In genomic region chr15:82699726-82700125, GRCh38 we compare ENCODE assay signal across 28 cellular contexts. TPM values are rescaled to one million over a fixed set of nuclear protein-coding genes. Genes with fewer than 3 reads are reported as not detected.
DNase-seq lines count a peak whose midpoint lies in the region; TF ChIP-seq lines count a peak whose summit lies in the region.
"Had no signal": no experiment of that assay in that cellular context is flagged by ENCODE, and none has a peak within 500 bp of the region (broad histone marks: within the 10 kb centered on the region; RNA-seq: fewer than 3 reads in every experiment).

No MANE protein-coding gene starts in this region.

- H3K27ac Mint-ChIP-seq in H9: peak overlapping the region in 1 of 3 experiments; percentile 87; a peak in 3 of 7 replicates
- no peak overlapping the region for H3K27ac Mint-ChIP-seq in activated CD4-positive, alpha-beta memory T cell treated with anti-CD3 and anti-CD28 coated beads for 36 hours
- H3K27ac Mint-ChIP-seq: activated naive CD8-positive, alpha-beta T cell treated with anti-CD3 and anti-CD28 coated beads, Interleukin-2, amount 10 ng/mL, durations not matched to agents 7 days and 5 days; natural killer cell had no signal

- no peak for TF ChIP-seq CTCF in H9 (conservative IDR thresholded peaks at IDR 0.05)
- no peak for TF ChIP-seq CTCF in GM13977 (IDR thresholded peaks at IDR 0.05; ENCODE audit: extremely low read depth, insufficient read depth, missing control alignments)

- H3K56ac ChIP-seq in H9 (ENCODE audit: insufficient read length, low read depth, low read length): no peak overlapping the region

- H3K4me1 Mint-ChIP-seq in H9: peaks cover 3 to 8% of the 10 kb centered on the region in 2 experiments
- no peaks in the 10 kb centered on the region for H3K4me1 Mint-ChIP-seq in activated CD4-positive, alpha-beta memory T cell treated with anti-CD3 and anti-CD28 coated beads for 36 hours (ENCODE audit: low read depth)
- H3K4me1 Mint-ChIP-seq: activated naive CD8-positive, alpha-beta T cell treated with anti-CD3 and anti-CD28 coated beads, Interleukin-2, amount 10 ng/mL, durations not matched to agents 7 days and 5 days; natural killer cell had no signal

- H2BK5ac ChIP-seq in H9 (ENCODE audit: insufficient read length, low read length): no peak overlapping the region

- no peaks in the 10 kb centered on the region for H3K23me2 ChIP-seq in H9 (ENCODE audit: insufficient read length, low read depth, low read length, poor library complexity, severe bottlenecking)

- CTCF ChIA-PET in activated CD4-positive, alpha-beta memory T cell treated with anti-CD3 and anti-CD28 coated beads for 36 hours (lab: Charles Lee): no interaction called here

- no peak overlapping the region for H2BK120ac ChIP-seq in H9 (ENCODE audit: low read depth, low read length, poor library complexity, severe bottlenecking)

- no CpG with 5 or more reads among the region's 11 CpGs for WGBS in H9 (ENCODE audit: extremely low coverage, insufficient read length, low lambda C conversion rate)

- no peak overlapping the region for H4K8ac ChIP-seq in H9 (replicated peaks; ENCODE audit: insufficient read length, low read depth, low read length)

- H2AK5ac ChIP-seq in H9 (ENCODE audit: insufficient read length, low read length): no peak overlapping the region

- H3K4ac ChIP-seq in H9 (ENCODE audit: low read depth, low read length): no peak overlapping the region

- no peak overlapping the region for H3K4me3 Mint-ChIP-seq in H9
- H3K4me3 Mint-ChIP-seq in activated CD4-positive, alpha-beta memory T cell treated with anti-CD3 and anti-CD28 coated beads for 36 hours: no peak overlapping the region
- H3K4me3 Mint-ChIP-seq: activated naive CD8-positive, alpha-beta T cell treated with anti-CD3 and anti-CD28 coated beads, Interleukin-2, amount 10 ng/mL, durations not matched to agents 7 days and 5 days; natural killer cell had no signal

- no peak overlapping the region for H2BK12ac ChIP-seq in H9 (ENCODE audit: insufficient read length, low read depth, low read length)

- no peaks in the 10 kb centered on the region for H3K9me3 Mint-ChIP-seq in H9
- H3K9me3 Mint-ChIP-seq in activated CD4-positive, alpha-beta memory T cell treated with anti-CD3 and anti-CD28 coated beads for 36 hours: no peaks in the 10 kb centered on the region
- H3K9me3 Mint-ChIP-seq: activated naive CD8-positive, alpha-beta T cell treated with anti-CD3 and anti-CD28 coated beads, Interleukin-2, amount 10 ng/mL, durations not matched to agents 7 days and 5 days; natural killer cell had no signal

- no peak overlapping the region for H2BK20ac ChIP-seq in H9 (ENCODE audit: low read depth, low read length, poor library complexity, severe bottlenecking)

- H3K9me3 ChIP-seq in H9 (ENCODE audit: control insufficient read depth, low read depth, low read length): no peaks in the 10 kb centered on the region
- H3K9me3 ChIP-seq: HAP-1, heart left ventricle, left lung, pancreas had no signal

- no peak overlapping the region; the same call in 1 of the 2 replicates for H3K14ac ChIP-seq in H9 (ENCODE audit: insufficient read depth, low read length)

- H3K9ac ChIP-seq in H9 (ENCODE audit: extremely low read depth, insufficient read length, low read length): no peak overlapping the region

- H3K36me3 Mint-ChIP-seq in H9 (ENCODE audit: insufficient read depth in 1 of 3, low read depth in 3 of 3): no peaks in the 10 kb centered on the region
- no peaks in the 10 kb centered on the region for H3K36me3 Mint-ChIP-seq in activated CD4-positive, alpha-beta memory T cell treated with anti-CD3 and anti-CD28 coated beads for 36 hours
- H3K36me3 Mint-ChIP-seq: activated naive CD8-positive, alpha-beta T cell treated with anti-CD3 and anti-CD28 coated beads, Interleukin-2, amount 10 ng/mL, durations not matched to agents 7 days and 5 days; natural killer cell had no signal

- no peaks in the 10 kb centered on the region for H3K27me3 ChIP-seq in H9 (ENCODE audit: insufficient read depth, low read length)
- H3K27me3 ChIP-seq: pancreas had no signal

- H3K4me1 ChIP-seq in H9 (ENCODE audit: insufficient read depth, low read length): no peaks in the 10 kb centered on the region
- H3K4me1 ChIP-seq: HAP-1, heart left ventricle, left lung, pancreas had no signal

- in situ Hi-C loops in GM13977 (cut with MboI; ENCODE audit: low pct_unique_long_range_greater_than_20kb, low sequenced_read_pairs, unreplicated experiment): no loop called here

- no peaks in the 10 kb centered on the region for H3K79me1 ChIP-seq in H9 (ENCODE audit: insufficient read depth, low read depth, low read length, poor library complexity, severe bottlenecking)

- H3K27ac ChIP-seq in H9 (ENCODE audit: insufficient read length, low read depth, low read length): no peak overlapping the region
- H3K27ac ChIP-seq: heart left ventricle, HL-60, left lung, pancreas had no signal

- POLR2A ChIA-PET in activated CD4-positive, alpha-beta memory T cell treated with anti-CD3 and anti-CD28 coated beads for 36 hours (lab: Charles Lee): no interaction called here

- H3K27me3 Mint-ChIP-seq in H9 (ENCODE audit: low read depth): no peaks in the 10 kb centered on the region
- H3K27me3 Mint-ChIP-seq in activated CD4-positive, alpha-beta memory T cell treated with anti-CD3 and anti-CD28 coated beads for 36 hours: peaks cover 4% of the 10 kb centered on the region
- H3K27me3 Mint-ChIP-seq: activated naive CD8-positive, alpha-beta T cell treated with anti-CD3 and anti-CD28 coated beads, Interleukin-2, amount 10 ng/mL, durations not matched to agents 7 days and 5 days had no signal

- no peak overlapping the region for H4K5ac ChIP-seq in H9 (ENCODE audit: insufficient read length, low read depth, low read length)

- DNase-seq in EH (ENCODE audit: low read depth) (peak; percentile 4), H9 (peak; percentile 76), ecto neural progenitor cell (ENCODE audit: low spot score) (peak; percentile 80), myocyte (ENCODE audit: low read depth) (peak; percentile 33), GM13977 (ENCODE audit: low spot score) (no peak), anterior cingulate cortex (lab: John Stamatoyannopoulos, UW) (no peak)
- DNase-seq in activated CD4-positive, CD25-positive, alpha-beta regulatory T cell (lab: John Stamatoyannopoulos, UW): no peak
- DNase-seq in activated CD4-positive, alpha-beta memory T cell treated with anti-CD3 and anti-CD28 coated beads for 36 hours: no peak
- DNase-seq: activated CD4-positive, alpha-beta T cell treated with anti-CD3 and anti-CD28 coated beads, Interleukin-2, amount 50 U/mL, for 48 hours; activated effector memory CD4-positive, alpha-beta T cell treated with Interleukin-2 at 50 U/mL for 16 hours; activated naive CD8-positive, alpha-beta T cell treated with anti-CD3 and anti-CD28 coated beads, Interleukin-2, amount 10 ng/mL, durations not matched to agents 7 days and 5 days; activated T-cell treated with anti-CD3 and anti-CD28 coated beads for 4 hours; C1 segment of cervical spinal cord; effector CD8-positive, alpha-beta T cell; heart left ventricle; natural killer cell; NCI-H1092 treated with DMSO at 0.1 percent for 48 hours; NCI-H187 treated with DMSO at 0.1 percent for 48 hours; NCI-H226; stimulated activated CD4-positive, alpha-beta T cell treated with anti-CD3 and anti-CD28 coated beads, Interleukin-12 subunit alpha, Interleukin-12 subunit beta, amount 100 ng/mL, for 4 hours; stimulated activated CD4-positive, alpha-beta T cell treated with anti-CD3 and anti-CD28 coated beads, Interleukin-4, amount 100 ng/mL, for 24 hours; stimulated activated naive CD8-positive, alpha-beta T cell treated with anti-CD3 and anti-CD28 coated beads, Interleukin-15, Interleukin-2, amounts not matched to agents 100 U/mL and 50 U/mL, for 24 hours; SW 1271; T1000 had no signal

- H2BK15ac ChIP-seq in H9 (ENCODE audit: low read depth, low read length): no peak overlapping the region

- no peak overlapping the region for H3T11ph ChIP-seq in H9 (ENCODE audit: low read length)

- intact Hi-C loops in activated CD4-positive, alpha-beta memory T cell treated with anti-CD3 and anti-CD28 coated beads for 36 hours (cut with micrococcal nuclease): no loop called here

- H4K20me1 ChIP-seq in H9 (ENCODE audit: control insufficient read depth, insufficient read depth, insufficient read length): no peaks in the 10 kb centered on the region

- H2AFZ ChIP-seq in H9 (ENCODE audit: low read length): no peak overlapping the region

- H3K79me2 ChIP-seq in H9 (ENCODE audit: insufficient read depth, low read length): no peaks in the 10 kb centered on the region

- no peak overlapping the region for H4K91ac ChIP-seq in H9 (ENCODE audit: insufficient read length, low read depth, low read length)

- no peak overlapping the region for H3K23ac ChIP-seq in H9 (ENCODE audit: insufficient read length, low read depth, low read length)

- no peak overlapping the region for H3K4me2 ChIP-seq in H9 (ENCODE audit: insufficient read depth, insufficient read length, low read length)

- no peak overlapping the region for H3K18ac ChIP-seq in H9 (ENCODE audit: insufficient read length, low read depth, low read length)

RNA-seq across cellular contexts. Expression of gene AP3B2, which starts 9.9 kb away (rescaled TPM):
- total RNA-seq in H9 (2021) (9.8 and 10.6 TPM in 2 replicates), myocyte (not detected in 2 replicates)
- 0.11 TPM for polyA plus RNA-seq in myocyte (2012)
- under 1 TPM in 1 of 2 experiments, not detected in 1; 0.40 TPM for total RNA-seq in activated CD4-positive, alpha-beta memory T cell treated with anti-CD3 and anti-CD28 coated beads for 36 hours

RNA-seq across cellular contexts. Expression of gene CPEB1, which starts 52.6 kb away (rescaled TPM):
- total RNA-seq in H9 (2021): 1.0 and 1.5 TPM in 2 replicates
- total RNA-seq in myocyte: 2.6 and 3.7 TPM in 2 replicates
- polyA plus RNA-seq in myocyte (2012): 3.8 TPM
- under 1 TPM; 0.07 to 0.21 TPM for total RNA-seq in activated CD4-positive, alpha-beta memory T cell treated with anti-CD3 and anti-CD28 coated beads for 36 hours
- total RNA-seq: natural killer cell had no signal

Comparison
In these comparisons a context has a peak if more than half of its experiments do, and no peak if none do; other contexts are left out.
1. DNase-seq: peak in EH (single experiment), H9 (single experiment), ecto neural progenitor cell (single experiment) and myocyte (single experiment); none in activated CD4-positive, CD25-positive, alpha-beta regulatory T cell (0 of 4), GM13977 (single experiment), activated CD4-positive, alpha-beta memory T cell treated with anti-CD3 and anti-CD28 coated beads for 36 hours (single experiment) and anterior cingulate cortex (0 of 58).